Comparison of ENCODE assay signal across 23 cellular contexts in the genomic region with DNA sequence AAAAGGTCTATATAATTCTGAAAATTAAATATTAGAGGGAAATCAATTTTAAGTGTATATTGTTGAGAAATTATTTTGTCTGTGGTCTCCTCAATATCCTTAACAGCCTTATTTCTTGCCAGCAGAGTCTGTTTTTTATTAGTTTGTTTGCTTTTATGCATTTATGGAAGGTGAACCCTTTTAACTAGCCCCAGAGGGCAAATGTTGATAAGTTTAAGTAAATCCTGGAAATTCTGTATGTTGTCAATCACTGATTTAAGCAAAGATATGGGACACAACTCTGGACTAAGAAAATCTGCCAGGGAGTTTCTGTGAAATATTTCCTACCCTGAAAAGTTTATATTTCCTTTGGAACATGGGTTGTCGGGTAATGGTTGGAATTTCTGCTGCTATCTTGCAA.
"Had no signal": no experiment of that assay in that cellular context is flagged by ENCODE, and none has a peak within 500 bp of the region (broad histone marks: within the 10 kb centered on the region; RNA-seq: fewer than 3 reads in every experiment).

No MANE protein-coding gene starts in this region.

- ATAC-seq: mucosa of descending colon; naive thymus-derived CD4-positive, alpha-beta T cell; natural killer cell treated with Interleukin-12 subunit alpha and Interleukin-12 subunit beta and Interleukin-15 and Interleukin-18, amount 100 ng/mL, for 72 hours; right lobe of liver; stimulated activated naive B cell treated with anti-CD40 and anti-IgM and Interleukin-4, amounts not matched to agents 10 μg/mL and 1 μg/mL and 100 μg/mL, for 72 hours; stimulated activated naive CD8-positive, alpha-beta T cell treated with anti-CD3 and anti-CD28 coated beads, Interleukin-15, Interleukin-2, amounts not matched to agents 100 U/mL and 50 U/mL, for 24 hours had no signal

- H3K4me1 ChIP-seq: right atrium auricular region, right lobe of liver, testis, transverse colon, upper lobe of left lung had no signal

- H3K4me3 ChIP-seq: left ventricle myocardium inferior, lung, mucosa of descending colon, ovary, right atrium auricular region, right lobe of liver, stomach, testis, thyroid gland, transverse colon, upper lobe of left lung, vagina had no signal

- H3K27ac ChIP-seq: left ventricle myocardium inferior, ovary, right atrium auricular region, right lobe of liver, stomach, testis, thyroid gland, transverse colon, upper lobe of left lung, vagina had no signal

- DNase-seq: islet precursor cell; left ventricle myocardium inferior; mesendoderm; midbrain; mucosa of descending colon; naive thymus-derived CD4-positive, alpha-beta T cell; ovary; right lobe of liver; stimulated activated CD4-positive, alpha-beta T cell treated with anti-CD3 and anti-CD28 coated beads, Interleukin-12 subunit alpha, Interleukin-12 subunit beta, amount 100 ng/mL, for 4 hours; stimulated activated CD4-positive, alpha-beta T cell treated with anti-CD3 and anti-CD28 coated beads, Interleukin-15, amount 100 ng/mL, for 24 hours; stimulated activated CD4-positive, alpha-beta T cell treated with anti-CD3 and anti-CD28 coated beads, Interleukin-2, amount 100 ng/mL, for 24 hours; stimulated activated CD4-positive, alpha-beta T cell treated with anti-CD3 and anti-CD28 coated beads, Interleukin-4, amount 100 ng/mL, for 1 hour; stimulated activated naive B cell treated with anti-CD40 and anti-IgM and Interleukin-4, amounts not matched to agents 10 μg/mL and 1 μg/mL and 100 μg/mL, for 72 hours; stimulated activated naive CD8-positive, alpha-beta T cell treated with anti-CD3 and anti-CD28 coated beads, Interleukin-15, Interleukin-2, amounts not matched to agents 100 U/mL and 50 U/mL, for 24 hours; stomach; testis; thyroid gland; transverse colon; upper lobe of left lung had no signal

- H3K27me3 ChIP-seq: ovary, right atrium auricular region, right lobe of liver, stomach, testis, thyroid gland, transverse colon, upper lobe of left lung, vagina had no signal

- H3K9me3 ChIP-seq: left ventricle myocardium inferior, mucosa of descending colon, ovary, right atrium auricular region, right lobe of liver, stomach, testis, thyroid gland, transverse colon, upper lobe of left lung, vagina had no signal

- H3K36me3 ChIP-seq: left ventricle myocardium inferior, ovary, right atrium auricular region, right lobe of liver, stomach, thyroid gland, transverse colon, upper lobe of left lung, vagina had no signal
